In genomic region chr6:105588116-105588710, GRCh38 we compare ENCODE assay signal across 19 cellular contexts.
A peak's percentile ranks its signal among the peaks of the same experiment; 100 is the strongest.
DNase-seq lines count a peak whose midpoint lies in the region; ATAC-seq and TF ChIP-seq lines count a peak whose summit lies in the region.
"Had no signal": no experiment of that assay in that cellular context is flagged by ENCODE, and none has a peak within 500 bp of the region (broad histone marks: within the 10 kb centered on the region; RNA-seq: fewer than 3 reads in every experiment).

No MANE protein-coding gene starts in this region.

- H3K4me3 ChIP-seq in CD8-positive, alpha-beta T cell (ENCODE audit: low read depth, low read length), result peak overlapping the region; percentile 28
- peak overlapping the region; percentile 34; the same call in 1 of the 2 replicates for H3K4me3 ChIP-seq in PC-3 (ENCODE audit: low read length)
- no peak overlapping the region for H3K4me3 ChIP-seq in mucosa of descending colon
- H3K4me3 ChIP-seq: cardiac muscle cell, lower lobe of right lung, MG63 had no signal

- no peaks in the 10 kb centered on the region for H3K79me2 ChIP-seq in PC-3 (ENCODE audit: low read length)

- peak overlapping the region; percentile 36; the same call in 1 of the 2 replicates for H3K9ac ChIP-seq in PC-3 (ENCODE audit: low read length)

- H3K4me3 Mint-ChIP-seq in T-helper 1 cell treated with Interleukin-12 subunit alpha and Interleukin-12 subunit beta and Interleukin-4 antibody, amounts not matched to agents 30 μg/mL and 1 μg/mL, for 36 hours, result peak overlapping the region; percentile 36
- peak overlapping the region; percentile 80 for H3K4me3 Mint-ChIP-seq in CD8-positive, alpha-beta T cell
- H3K4me3 Mint-ChIP-seq in effector memory CD8-positive, alpha-beta T cell, result peak overlapping the region; percentile 80 to 82
- H3K4me3 Mint-ChIP-seq: dendritic cell treated with granulocyte-macrophage colony-stimulating factor and Interleukin-4, amounts not matched to agents 40 ng/mL and 50 ng/mL, for 4 days had no signal

- ATAC-seq in CD8-positive, alpha-beta T cell, result no peak
- ATAC-seq in PC-3 (no peak), mucosa of descending colon (no peak)
- no peak for ATAC-seq in effector memory CD8-positive, alpha-beta T cell (replicated peaks)
- ATAC-seq: lower lobe of right lung had no signal

- POLR2A ChIA-PET in CD8-positive, alpha-beta T cell (lab: Charles Lee), result interaction anchor here (0.5 kb wide), 1 partner anchor 1374 kb away, joined by 3 read pairs; no protein-coding TSS in a partner anchor
- POLR2A ChIA-PET in PC-3 (lab: Charles Lee; ENCODE audit: unreplicated experiment), result no interaction called here

- peaks cover 11% of the 10 kb centered on the region for H3K36me3 Mint-ChIP-seq in T-helper 1 cell treated with Interleukin-12 subunit alpha and Interleukin-12 subunit beta and Interleukin-4 antibody, amounts not matched to agents 30 μg/mL and 1 μg/mL, for 36 hours (ENCODE audit: low read depth)
- no peaks in the 10 kb centered on the region for H3K36me3 Mint-ChIP-seq in CD8-positive, alpha-beta T cell
- H3K36me3 Mint-ChIP-seq in effector memory CD8-positive, alpha-beta T cell (ENCODE audit: insufficient read depth), result peaks cover 4% of the 10 kb centered on the region

- peaks cover 7% of the 10 kb centered on the region for H3K27me3 Mint-ChIP-seq in T-helper 1 cell treated with Interleukin-12 subunit alpha and Interleukin-12 subunit beta and Interleukin-4 antibody, amounts not matched to agents 30 μg/mL and 1 μg/mL, for 36 hours (ENCODE audit: low read depth)
- no peaks in the 10 kb centered on the region for H3K27me3 Mint-ChIP-seq in CD8-positive, alpha-beta T cell (ENCODE audit: low read depth)
- no peaks in the 10 kb centered on the region for H3K27me3 Mint-ChIP-seq in effector memory CD8-positive, alpha-beta T cell
- H3K27me3 Mint-ChIP-seq: dendritic cell treated with granulocyte-macrophage colony-stimulating factor and Interleukin-4, amounts not matched to agents 40 ng/mL and 50 ng/mL, for 4 days had no signal

- DNase-seq in T-helper 1 cell (no peak), PC-3 (no peak), mucosa of descending colon (no peak), epidermal melanocyte (ENCODE audit: insufficient read length, low spot score) (no peak), AG08396 (ENCODE audit: low spot score) (no peak)
- DNase-seq in CD8-positive, alpha-beta T cell, result no peak
- DNase-seq in effector memory CD8-positive, alpha-beta T cell, result no peak
- DNase-seq: 8988T, BE2C, lower lobe of right lung, NCI-H1436, NCI-H510A treated with DMSO at 0.1 percent for 48 hours, occipital lobe had no signal

- H3K4me1 ChIP-seq in CD8-positive, alpha-beta T cell (ENCODE audit: insufficient read depth, low read length), result peaks cover 15% of the 10 kb centered on the region
- peaks cover 52% of the 10 kb centered on the region for H3K4me1 ChIP-seq in PC-3 (ENCODE audit: insufficient read depth, low read length)
- H3K4me1 ChIP-seq in mucosa of descending colon (ENCODE audit: low read depth), result no peaks in the 10 kb centered on the region
- H3K4me1 ChIP-seq: BE2C had no signal

- H3K9me3 ChIP-seq in CD8-positive, alpha-beta T cell (ENCODE audit: low read length), result no peaks in the 10 kb centered on the region
- H3K9me3 ChIP-seq in PC-3 (ENCODE audit: low read length) (no peaks in the 10 kb centered on the region), mucosa of descending colon (no peaks in the 10 kb centered on the region)
- H3K9me3 ChIP-seq: BE2C, lower lobe of right lung, MG63 had no signal

- H4K20me1 ChIP-seq in PC-3 (ENCODE audit: low read length), result no peaks in the 10 kb centered on the region

- TF ChIP-seq CTCF in CD8-positive, alpha-beta T cell (IDR thresholded peaks at IDR 0.05), result no peak
- no peak for TF ChIP-seq CTCF in PC-3 (conservative IDR thresholded peaks at IDR 0.05; ENCODE audit: low read depth, low read length)
- no peak for TF ChIP-seq CTCF in mucosa of descending colon (IDR thresholded peaks at IDR 0.05)

- H3K27me3 ChIP-seq in CD8-positive, alpha-beta T cell (ENCODE audit: insufficient read depth, low read length), result no peaks in the 10 kb centered on the region
- no peaks in the 10 kb centered on the region for H3K27me3 ChIP-seq in PC-3 (ENCODE audit: low read length)
- H3K27me3 ChIP-seq: MG63 had no signal

- peaks cover 56% of the 10 kb centered on the region for H3K4me1 Mint-ChIP-seq in T-helper 1 cell treated with Interleukin-12 subunit alpha and Interleukin-12 subunit beta and Interleukin-4 antibody, amounts not matched to agents 30 μg/mL and 1 μg/mL, for 36 hours (ENCODE audit: low read depth)
- H3K4me1 Mint-ChIP-seq in CD8-positive, alpha-beta T cell (ENCODE audit: low read depth), result peaks cover 34% of the 10 kb centered on the region
- peaks cover 18 to 33% of the 10 kb centered on the region in 2 donors for H3K4me1 Mint-ChIP-seq in effector memory CD8-positive, alpha-beta T cell (ENCODE audit: low read depth in 2 of 2)

- intact Hi-C loops in CD8-positive, alpha-beta T cell (cut with DNase I, micrococcal nuclease), result no loop called here
- intact Hi-C loops in PC-3 (cut with micrococcal nuclease) (no loop called here), mucosa of descending colon (cut with DNase I, micrococcal nuclease) (no loop called here)

- peak overlapping the region; percentile 91 for H3K27ac Mint-ChIP-seq in T-helper 1 cell treated with Interleukin-12 subunit alpha and Interleukin-12 subunit beta and Interleukin-4 antibody, amounts not matched to agents 30 μg/mL and 1 μg/mL, for 36 hours
- peak overlapping the region; percentile 92 for H3K27ac Mint-ChIP-seq in CD8-positive, alpha-beta T cell
- peak overlapping the region; percentile 93 to 98 for H3K27ac Mint-ChIP-seq in effector memory CD8-positive, alpha-beta T cell
- H3K27ac Mint-ChIP-seq: dendritic cell treated with granulocyte-macrophage colony-stimulating factor and Interleukin-4, amounts not matched to agents 40 ng/mL and 50 ng/mL, for 4 days had no signal

- no TSS peak for BruUV-seq in PC-3 (replicated peaks; lab: Mats Ljungman, UMichigan)

- CTCF ChIA-PET in CD8-positive, alpha-beta T cell (lab: Charles Lee), result no interaction called here
- CTCF ChIA-PET in PC-3 (lab: Charles Lee), result no interaction called here

- H3K9me3 Mint-ChIP-seq in T-helper 1 cell treated with Interleukin-12 subunit alpha and Interleukin-12 subunit beta and Interleukin-4 antibody, amounts not matched to agents 30 μg/mL and 1 μg/mL, for 36 hours, result peaks cover 11% of the 10 kb centered on the region
- H3K9me3 Mint-ChIP-seq in CD8-positive, alpha-beta T cell, result no peaks in the 10 kb centered on the region
- H3K9me3 Mint-ChIP-seq in effector memory CD8-positive, alpha-beta T cell, result no peaks in the 10 kb centered on the region
- H3K9me3 Mint-ChIP-seq: activated T-helper 2 cell treated with anti-CD3 and anti-CD28 coated beads, Interferon-gamma antibody, Interleukin-2, Interleukin-4, amounts not matched to agents 10 μg/mL and 5 μg/mL and 100 μg/mL, durations not matched to agents 14 hours and 24 hours and 36 hours; dendritic cell treated with granulocyte-macrophage colony-stimulating factor and Interleukin-4, amounts not matched to agents 40 ng/mL and 50 ng/mL, for 4 days had no signal

- H3K27ac ChIP-seq in CD8-positive, alpha-beta T cell (ENCODE audit: low read depth, low read length), result no peak overlapping the region
- peak overlapping the region; percentile 81 for H3K27ac ChIP-seq in PC-3 (ENCODE audit: low read length)
- H3K27ac ChIP-seq: cardiac muscle cell, lower lobe of right lung, VCaP had no signal

- peaks cover 11% of the 10 kb centered on the region for H3F3A ChIP-seq in PC-3 (ENCODE audit: low read length, unreplicated experiment)

- 0 out of 2 replicates have a peak overlapping the region, but pooled peaks have one; percentile 60 for H2AFZ ChIP-seq in PC-3 (ENCODE audit: low read length)

- no peaks in the 10 kb centered on the region for H3K9me2 ChIP-seq in PC-3 (replicated peaks; ENCODE audit: low read length)

- peak overlapping the region; percentile 78 for H3K4me2 ChIP-seq in PC-3 (ENCODE audit: low read length)

- H3K36me3 ChIP-seq in CD8-positive, alpha-beta T cell (ENCODE audit: insufficient read depth, low read length), result no peaks in the 10 kb centered on the region
- H3K36me3 ChIP-seq in PC-3 (ENCODE audit: low read depth, low read length) (no peaks in the 10 kb centered on the region), mucosa of descending colon (ENCODE audit: low read depth) (no peaks in the 10 kb centered on the region)
- H3K36me3 ChIP-seq: BE2C, cardiac muscle cell, lower lobe of right lung, MG63 had no signal
